In the genomic region with DNA sequence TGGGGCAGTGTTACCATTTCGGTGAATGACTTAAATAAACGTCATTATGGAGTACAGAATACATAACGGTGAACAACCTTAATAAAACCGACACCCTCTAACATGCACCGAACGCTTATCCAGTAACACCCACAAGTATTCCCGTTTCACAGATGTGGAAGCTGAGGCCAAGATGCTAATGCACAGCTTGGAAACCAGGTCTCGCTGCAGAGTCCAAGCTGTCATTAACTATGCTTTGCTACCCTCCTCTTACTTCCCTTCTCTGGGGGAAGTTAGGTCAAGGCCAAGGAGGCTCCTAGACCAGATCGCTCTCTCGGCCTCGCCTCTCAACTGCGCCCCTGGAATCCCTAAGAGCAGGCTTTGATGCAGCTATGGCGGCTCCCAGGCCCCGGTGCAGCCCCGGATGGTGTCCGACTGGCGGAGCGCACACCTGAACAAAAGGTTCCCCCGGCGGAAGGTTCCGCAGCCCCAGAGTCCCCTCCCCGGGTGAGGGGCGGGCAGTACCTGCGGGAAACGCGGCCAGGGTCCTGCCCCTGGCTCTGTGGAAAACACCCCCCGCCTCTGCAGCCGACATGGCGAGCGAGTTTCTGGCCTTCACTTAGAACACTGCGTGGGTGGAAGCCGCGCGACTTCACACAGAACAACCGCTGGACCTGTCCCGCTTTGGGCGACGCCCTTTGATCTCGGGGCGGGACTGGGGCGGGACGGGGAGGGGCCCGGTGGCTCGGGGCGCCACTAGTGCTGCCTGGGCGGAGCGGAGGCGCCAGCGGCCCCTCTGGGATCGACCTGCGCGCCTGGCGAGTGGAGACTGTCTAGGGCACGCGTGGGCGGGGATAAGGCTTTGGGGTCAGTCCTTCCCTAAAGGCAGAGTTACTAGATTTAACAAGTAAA, we compare ENCODE assay signal across 8 cellular contexts. TPM values are rescaled to one million over a fixed set of nuclear protein-coding genes. Genes with fewer than 3 reads are reported as not detected.
DNase-seq lines count a peak whose midpoint lies in the region; ATAC-seq lines count a peak whose summit lies in the region.

A gene with protein sequence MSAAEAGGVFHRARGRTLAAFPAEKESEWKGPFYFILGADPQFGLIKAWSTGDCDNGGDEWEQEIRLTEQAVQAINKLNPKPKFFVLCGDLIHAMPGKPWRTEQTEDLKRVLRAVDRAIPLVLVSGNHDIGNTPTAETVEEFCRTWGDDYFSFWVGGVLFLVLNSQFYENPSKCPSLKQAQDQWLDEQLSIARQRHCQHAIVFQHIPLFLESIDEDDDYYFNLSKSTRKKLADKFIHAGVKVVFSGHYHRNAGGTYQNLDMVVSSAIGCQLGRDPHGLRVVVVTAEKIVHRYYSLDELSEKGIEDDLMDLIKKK (minus strand): TSS at position 685 of the 891 bp plus-strand sequence. CDS start 111 bp downstream, at position 574.

- intact Hi-C loops in aorta (cut with DNase I), result loop anchor here (10.0 kb wide), 2 partner anchors 311 to 709 kb away; no protein-coding TSS in a partner anchor

- H3K9me3 ChIP-seq in aorta (ENCODE audit: control insufficient read depth, low read length), result no peaks in the 10 kb centered on the region

- peak within 1 kb of the TSS in 1 of 2 donors; percentile 93 for H3K27ac ChIP-seq in aorta (ENCODE audit: low read depth in 1 of 2, low read length in 2 of 2)

- WGBS in aorta, 2 donors, result 6% methylated on average over 56 of the region's 56 CpGs

- DNase-seq in NCI-H1930 (lab: John Stamatoyannopoulos, UW) (peak; percentile 86 to 91), T1000 (lab: John Stamatoyannopoulos, UW) (peak; percentile 95), astrocyte of the hippocampus (ENCODE audit: low read depth, low spot score) (peak; percentile 97), hippocampal formation (lab: John Stamatoyannopoulos, UW) (peak; percentile 85 to 88), retina (peak; percentile 95), aorta (peak; percentile 97 to 98)

- peak within 1 kb of the TSS; percentile 34 to 64 for H3K4me3 ChIP-seq in aorta (ENCODE audit: low read length in 2 of 2)

- ATAC-seq in GM18498 (IDR thresholded peaks at IDR 0.05; ENCODE audit: unreplicated experiment) (peak; percentile 91), HG02884 (IDR thresholded peaks at IDR 0.05; ENCODE audit: unreplicated experiment) (peak; percentile 76), aorta (ENCODE audit: low FRiP score) (peak; percentile 97)

- H3K36me3 ChIP-seq in aorta (ENCODE audit: control insufficient read depth in 1 of 2, insufficient read depth in 2 of 2, low read length in 1 of 2), result no peaks in the 10 kb centered on the region

- H3K4me1 ChIP-seq in aorta (ENCODE audit: control insufficient read depth in 1 of 2, insufficient read depth in 2 of 2, low read length in 2 of 2), result peaks cover 0 to 3% of the 10 kb centered on the region in 2 donors

- H3K27me3 ChIP-seq in aorta (ENCODE audit: control insufficient read depth in 1 of 2, insufficient read depth in 2 of 2, low read length in 1 of 2), result no peaks in the 10 kb centered on the region

RNA-seq across cellular contexts. Expression of the gene that starts here (rescaled TPM):
- 10 to 100 TPM; 19.4 to 20.2 TPM for total RNA-seq in aorta
- polyA plus RNA-seq in aorta, result 10 to 100 TPM; 16.9 to 25.3 TPM
